ENCODE assay signal across 19 cellular contexts in the genomic region with DNA sequence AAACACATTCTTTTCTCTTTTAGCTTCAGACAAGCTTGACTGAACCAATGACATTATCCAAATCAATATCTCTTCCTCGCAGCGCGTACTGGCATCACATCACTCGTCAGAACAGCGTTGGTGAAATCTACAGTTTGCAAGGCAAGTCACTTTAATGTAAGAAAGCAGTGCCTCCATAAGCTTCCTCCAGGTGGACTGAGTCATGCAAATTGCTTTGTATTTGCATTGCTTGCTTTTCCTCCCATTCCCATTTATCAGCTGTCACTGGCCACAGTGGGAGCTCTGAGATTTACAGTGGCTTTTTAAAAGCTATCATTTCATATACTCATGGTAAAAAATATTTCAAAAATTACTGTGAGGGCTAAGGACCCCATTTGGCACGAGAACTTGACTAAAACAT.
DNase-seq lines count a peak whose midpoint lies in the region; ATAC-seq, FAIRE-seq and TF ChIP-seq lines count a peak whose summit lies in the region.
"Had no signal": no experiment of that assay in that cellular context is flagged by ENCODE, and none has a peak within 500 bp of the region (broad histone marks: within the 10 kb centered on the region; RNA-seq: fewer than 3 reads in every experiment).

No MANE protein-coding gene starts in this region.

- CTCF ChIA-PET in Caco-2 (lab: Charles Lee), result interaction anchor here (0.6 kb wide), 1 partner anchor 677 kb away, joined by 3 read pairs; no protein-coding TSS in a partner anchor

- intact Hi-C loops in Caco-2 (cut with micrococcal nuclease; ENCODE audit: unreplicated experiment), result no loop called here

- H3K27ac ChIP-seq in astrocyte (ENCODE audit: low read depth, low read length), result peak overlapping the region; percentile 40
- H3K27ac ChIP-seq: esophagus muscularis mucosa, PC-9, stomach had no signal

- H3K4me3 Mint-ChIP-seq in Caco-2 (ENCODE audit: unreplicated experiment) (no peak overlapping the region), astrocyte (ENCODE audit: unreplicated experiment) (no peak overlapping the region)
- H3K4me3 Mint-ChIP-seq: activated CD4-positive, alpha-beta T cell treated with anti-CD3 and anti-CD28 coated beads, Interleukin-2, amount 10 ng/mL, durations not matched to agents 7 days and 5 days; activated T-helper 1 cell treated with anti-CD3 and anti-CD28 coated beads, Interleukin-12 subunit alpha, Interleukin-12 subunit beta, Interleukin-2, Interleukin-4 antibody, amounts not matched to agents 30 ng/mL and 10 ng/mL and 1 ng/mL, durations not matched to agents 14 hours and 24 hours and 36 hours had no signal

- POLR2A ChIA-PET in Caco-2 (lab: Charles Lee), result no interaction called here

- no peaks in the 10 kb centered on the region for H3K4me1 Mint-ChIP-seq in Caco-2 (ENCODE audit: low read depth, unreplicated experiment)
- H3K4me1 Mint-ChIP-seq in astrocyte (ENCODE audit: low read depth, unreplicated experiment), result peaks cover 3% of the 10 kb centered on the region

- H3K4me2 ChIP-seq in astrocyte (ENCODE audit: low read length), result peak overlapping the region; percentile 68
- H3K4me2 ChIP-seq: PC-9 had no signal

- DNase-seq in Caco-2 (no peak), LHCN-M2 (ENCODE audit: low read depth) (peak; percentile 3), astrocyte (ENCODE audit: low read depth) (peak; percentile 76), iPS-NIHi11 (ENCODE audit: low spot score) (peak; percentile 39), NCI-H187 (lab: John Stamatoyannopoulos, UW) (no peak), T1000 (lab: John Stamatoyannopoulos, UW) (no peak)
- DNase-seq: activated CD4-positive, alpha-beta T cell treated with anti-CD3 and anti-CD28 coated beads, Interleukin-2, amount 10 ng/mL, durations not matched to agents 7 days and 5 days; C1 segment of cervical spinal cord; GF-D8; NCI-H2107; PC-9; retina; stomach had no signal

- H3K9ac ChIP-seq in astrocyte (ENCODE audit: low read length), result peak overlapping the region; percentile 40

- no peak for ATAC-seq in GM21786 (IDR thresholded peaks at IDR 0.05; ENCODE audit: unreplicated experiment)
- no peak for ATAC-seq in HG02973 (IDR thresholded peaks at IDR 0.05; ENCODE audit: unreplicated experiment)
- ATAC-seq: K562 had no signal

- BruUV-seq in Caco-2 (replicated peaks; lab: Mats Ljungman, UMichigan), result no TSS peak

- no peak for TF ChIP-seq CTCF in Caco-2 (IDR thresholded peaks at IDR 0.05; ENCODE audit: insufficient read depth in 1 of 2, low read depth in 1 of 2, low read length in 1 of 2, severe bottlenecking in 1 of 2, unreplicated experiment in 1 of 2)
- TF ChIP-seq CTCF in astrocyte (IDR thresholded peaks at IDR 0.05; ENCODE audit: insufficient read depth, low read depth, low read length), result no peak

- H2AFZ ChIP-seq in astrocyte (ENCODE audit: low read depth, low read length), result peak overlapping the region; percentile 68
- H2AFZ ChIP-seq: PC-9 had no signal

- H3K27ac Mint-ChIP-seq in Caco-2 (ENCODE audit: unreplicated experiment), result peak overlapping the region; percentile 42
- H3K27ac Mint-ChIP-seq in astrocyte (ENCODE audit: unreplicated experiment), result no peak overlapping the region
- H3K27ac Mint-ChIP-seq: activated T-helper 1 cell treated with anti-CD3 and anti-CD28 coated beads, Interleukin-12 subunit alpha, Interleukin-12 subunit beta, Interleukin-2, Interleukin-4 antibody, amounts not matched to agents 30 ng/mL and 10 ng/mL and 1 ng/mL, durations not matched to agents 14 hours and 24 hours and 36 hours had no signal

- H3K4me3 ChIP-seq in Caco-2 (ENCODE audit: low read depth, low read length) (no peak overlapping the region), astrocyte (ENCODE audit: insufficient read depth, low read depth, low read length) (no peak overlapping the region)
- H3K4me3 ChIP-seq: esophagus muscularis mucosa, K562, PC-9, stomach had no signal

- no peaks in the 10 kb centered on the region for H3K27me3 Mint-ChIP-seq in Caco-2 (ENCODE audit: insufficient read depth, unreplicated experiment)
- H3K27me3 Mint-ChIP-seq in astrocyte (ENCODE audit: low read depth, unreplicated experiment), result peaks cover 4% of the 10 kb centered on the region
- H3K27me3 Mint-ChIP-seq: activated CD4-positive, alpha-beta T cell treated with anti-CD3 and anti-CD28 coated beads, Interleukin-2, amount 10 ng/mL, durations not matched to agents 7 days and 5 days had no signal

- H3K27me3 ChIP-seq in Caco-2 (replicated peaks; ENCODE audit: control insufficient read depth, insufficient read depth, low read length) (no peaks in the 10 kb centered on the region), astrocyte (ENCODE audit: insufficient read depth, low read length) (no peaks in the 10 kb centered on the region)
- H3K27me3 ChIP-seq: esophagus muscularis mucosa, stomach had no signal

- H3K9me3 ChIP-seq in Caco-2 (no peaks in the 10 kb centered on the region), astrocyte (ENCODE audit: insufficient read depth, low read depth, low read length) (no peaks in the 10 kb centered on the region)
- H3K9me3 ChIP-seq: esophagus muscularis mucosa, stomach had no signal

- no peaks in the 10 kb centered on the region for H4K20me1 ChIP-seq in astrocyte (ENCODE audit: insufficient read depth, low read length)

- H3K79me2 ChIP-seq in astrocyte (ENCODE audit: insufficient read depth, low read length), result no peaks in the 10 kb centered on the region

- no peaks in the 10 kb centered on the region for H3K36me3 Mint-ChIP-seq in Caco-2 (ENCODE audit: insufficient read depth, unreplicated experiment)
- no peaks in the 10 kb centered on the region for H3K36me3 Mint-ChIP-seq in astrocyte (ENCODE audit: low read depth, unreplicated experiment)

- FAIRE-seq in astrocyte (lab: Jason Lieb, UNC), result no peak
- FAIRE-seq: K562, keratinocyte had no signal

- no peaks in the 10 kb centered on the region for H3K9me3 Mint-ChIP-seq in Caco-2 (ENCODE audit: unreplicated experiment)
- no peaks in the 10 kb centered on the region for H3K9me3 Mint-ChIP-seq in astrocyte (ENCODE audit: unreplicated experiment)

- H3K36me3 ChIP-seq in Caco-2 (ENCODE audit: control insufficient read depth, insufficient read depth, low read length) (no peaks in the 10 kb centered on the region), astrocyte (ENCODE audit: insufficient read depth, low read length) (no peaks in the 10 kb centered on the region)
- H3K36me3 ChIP-seq: esophagus muscularis mucosa, stomach had no signal

- H3K4me1 ChIP-seq in Caco-2 (peaks cover 8% of the 10 kb centered on the region), astrocyte (ENCODE audit: insufficient read depth, low read length) (peaks cover 9% of the 10 kb centered on the region)
- H3K4me1 ChIP-seq: esophagus muscularis mucosa, stomach had no signal

Comparison
In these comparisons a context has a peak if more than half of its experiments do, and no peak if none do; other contexts are left out.
1. DNase-seq: peak in LHCN-M2 (single experiment), astrocyte (single experiment) and iPS-NIHi11 (single experiment); none in Caco-2 (0 of 2), NCI-H187 (0 of 2) and T1000 (single experiment).